ENCODE assay signal across 17 cellular contexts in the genomic region with DNA sequence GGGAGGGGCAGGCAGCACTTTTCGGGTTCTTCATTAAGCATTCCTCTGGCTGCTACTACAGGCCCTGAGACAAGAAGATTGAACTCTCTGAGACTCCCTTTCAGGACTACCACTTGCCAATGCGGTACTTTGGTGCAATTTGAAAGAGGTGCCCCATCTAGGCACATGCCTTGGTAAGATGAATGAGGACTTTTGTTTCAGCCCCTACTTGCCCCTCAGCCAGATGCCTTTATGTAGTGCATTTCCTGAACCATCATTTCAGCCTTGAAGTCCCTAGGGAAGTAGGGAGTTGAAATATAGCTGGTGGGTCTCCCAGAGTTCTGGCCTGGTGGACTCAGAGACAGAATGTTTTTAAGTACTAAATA.
"Had no signal": no experiment of that assay in that cellular context is flagged by ENCODE, and none has a peak within 500 bp of the region (broad histone marks: within the 10 kb centered on the region; RNA-seq: fewer than 3 reads in every experiment).

No MANE protein-coding gene starts in this region.

- DNase-seq: activated CD4-positive, alpha-beta T cell treated with anti-CD3 and anti-CD28 coated beads, Interleukin-2, amount 10 ng/mL, durations not matched to agents 24 days and 14 days; activated CD8-positive, alpha-beta T cell treated with anti-CD3 and anti-CD28 coated beads for 36 hours; activated naive CD4-positive, alpha-beta T cell treated with anti-CD3 and anti-CD28 coated beads, Interleukin-2, amount 10 ng/mL, durations not matched to agents 7 days and 5 days; activated naive CD8-positive, alpha-beta T cell treated with anti-CD3 and anti-CD28 coated beads, Interleukin-2, amount 50 U/mL, for 24 hours; activated T-cell treated with anti-CD3 and anti-CD28 coated beads, Interleukin-2, amount 50 U/mL, for 4 hours; effector CD4-positive, alpha-beta T cell; left ventricle myocardium superior; mucosa of descending colon; naive thymus-derived CD4-positive, alpha-beta T cell; sigmoid colon; stimulated activated CD4-positive, alpha-beta T cell treated with anti-CD3 and anti-CD28 coated beads, Interleukin-4, amount 100 ng/mL, for 24 hours; T1000; testis; upper lobe of right lung had no signal

- H3K79me2 ChIP-seq: parathyroid adenoma had no signal

- H3K9ac ChIP-seq: parathyroid adenoma had no signal

- H3K4me3 Mint-ChIP-seq: activated CD4-positive, alpha-beta T cell treated with anti-CD3 and anti-CD28 coated beads, Interleukin-2, amount 10 ng/mL, durations not matched to agents 24 days and 14 days; activated CD8-positive, alpha-beta T cell treated with anti-CD3 and anti-CD28 coated beads for 36 hours; activated naive CD4-positive, alpha-beta T cell treated with anti-CD3 and anti-CD28 coated beads, Interleukin-2, amount 10 ng/mL, durations not matched to agents 7 days and 5 days; activated naive CD8-positive, alpha-beta T cell treated with anti-CD3 and anti-CD28 coated beads, Interleukin-2, amount 50 U/mL, for 24 hours; activated T-cell treated with anti-CD3 and anti-CD28 coated beads, Interleukin-2, amount 50 U/mL, for 4 hours; memory B cell; naive thymus-derived CD4-positive, alpha-beta T cell; stimulated activated effector memory CD8-positive, alpha-beta T cell treated with anti-CD3 and anti-CD28 coated beads, Interleukin-12 subunit alpha, Interleukin-12 subunit beta, amount 100 ng/mL, for 72 hours had no signal

- H3K9me3 Mint-ChIP-seq: activated CD4-positive, alpha-beta T cell treated with anti-CD3 and anti-CD28 coated beads, Interleukin-2, amount 10 ng/mL, durations not matched to agents 24 days and 14 days; activated CD8-positive, alpha-beta T cell treated with anti-CD3 and anti-CD28 coated beads for 36 hours; activated naive CD4-positive, alpha-beta T cell treated with anti-CD3 and anti-CD28 coated beads, Interleukin-2, amount 10 ng/mL, durations not matched to agents 7 days and 5 days; activated naive CD8-positive, alpha-beta T cell treated with anti-CD3 and anti-CD28 coated beads, Interleukin-2, amount 50 U/mL, for 24 hours; activated T-cell treated with anti-CD3 and anti-CD28 coated beads, Interleukin-2, amount 50 U/mL, for 4 hours; memory B cell; stimulated activated effector memory CD8-positive, alpha-beta T cell treated with anti-CD3 and anti-CD28 coated beads, Interleukin-12 subunit alpha, Interleukin-12 subunit beta, amount 100 ng/mL, for 72 hours had no signal

- H3K27me3 ChIP-seq: sigmoid colon, testis, upper lobe of right lung had no signal

- H3K27me3 Mint-ChIP-seq: activated CD8-positive, alpha-beta T cell treated with anti-CD3 and anti-CD28 coated beads for 36 hours; activated naive CD8-positive, alpha-beta T cell treated with anti-CD3 and anti-CD28 coated beads, Interleukin-2, amount 50 U/mL, for 24 hours had no signal

- ATAC-seq: activated CD8-positive, alpha-beta T cell treated with anti-CD3 and anti-CD28 coated beads for 36 hours; activated naive CD8-positive, alpha-beta T cell treated with anti-CD3 and anti-CD28 coated beads, Interleukin-2, amount 50 U/mL, for 24 hours; activated T-cell treated with anti-CD3 and anti-CD28 coated beads, Interleukin-2, amount 50 U/mL, for 4 hours; left ventricle myocardium superior; naive thymus-derived CD4-positive, alpha-beta T cell; stimulated activated effector memory CD8-positive, alpha-beta T cell treated with anti-CD3 and anti-CD28 coated beads, Interleukin-12 subunit alpha, Interleukin-12 subunit beta, amount 100 ng/mL, for 72 hours; upper lobe of right lung had no signal

- H3K9me3 ChIP-seq: mucosa of descending colon, sigmoid colon, testis, upper lobe of right lung had no signal

- H3K4me3 ChIP-seq: mucosa of descending colon, sigmoid colon, testis, upper lobe of right lung had no signal

- H3K4me1 ChIP-seq: parathyroid adenoma, sigmoid colon, testis had no signal

- H3K27ac ChIP-seq: parathyroid adenoma, sigmoid colon, testis, upper lobe of right lung had no signal

- H3K36me3 Mint-ChIP-seq: activated naive CD4-positive, alpha-beta T cell treated with anti-CD3 and anti-CD28 coated beads, Interleukin-2, amount 10 ng/mL, durations not matched to agents 7 days and 5 days; memory B cell; naive thymus-derived CD4-positive, alpha-beta T cell; stimulated activated effector memory CD8-positive, alpha-beta T cell treated with anti-CD3 and anti-CD28 coated beads, Interleukin-12 subunit alpha, Interleukin-12 subunit beta, amount 100 ng/mL, for 72 hours had no signal

- H3K27ac Mint-ChIP-seq: activated CD4-positive, alpha-beta T cell treated with anti-CD3 and anti-CD28 coated beads, Interleukin-2, amount 10 ng/mL, durations not matched to agents 24 days and 14 days; activated CD8-positive, alpha-beta T cell treated with anti-CD3 and anti-CD28 coated beads for 36 hours; activated naive CD4-positive, alpha-beta T cell treated with anti-CD3 and anti-CD28 coated beads, Interleukin-2, amount 10 ng/mL, durations not matched to agents 7 days and 5 days; activated naive CD8-positive, alpha-beta T cell treated with anti-CD3 and anti-CD28 coated beads, Interleukin-2, amount 50 U/mL, for 24 hours; memory B cell; naive thymus-derived CD4-positive, alpha-beta T cell; stimulated activated effector memory CD8-positive, alpha-beta T cell treated with anti-CD3 and anti-CD28 coated beads, Interleukin-12 subunit alpha, Interleukin-12 subunit beta, amount 100 ng/mL, for 72 hours had no signal

- H3K4me1 Mint-ChIP-seq: activated CD4-positive, alpha-beta T cell treated with anti-CD3 and anti-CD28 coated beads, Interleukin-2, amount 10 ng/mL, durations not matched to agents 24 days and 14 days; activated naive CD4-positive, alpha-beta T cell treated with anti-CD3 and anti-CD28 coated beads, Interleukin-2, amount 10 ng/mL, durations not matched to agents 7 days and 5 days; activated naive CD8-positive, alpha-beta T cell treated with anti-CD3 and anti-CD28 coated beads, Interleukin-2, amount 50 U/mL, for 24 hours; memory B cell; naive thymus-derived CD4-positive, alpha-beta T cell; stimulated activated effector memory CD8-positive, alpha-beta T cell treated with anti-CD3 and anti-CD28 coated beads, Interleukin-12 subunit alpha, Interleukin-12 subunit beta, amount 100 ng/mL, for 72 hours had no signal

- H3K36me3 ChIP-seq: sigmoid colon, upper lobe of right lung had no signal
